In the genomic region with DNA sequence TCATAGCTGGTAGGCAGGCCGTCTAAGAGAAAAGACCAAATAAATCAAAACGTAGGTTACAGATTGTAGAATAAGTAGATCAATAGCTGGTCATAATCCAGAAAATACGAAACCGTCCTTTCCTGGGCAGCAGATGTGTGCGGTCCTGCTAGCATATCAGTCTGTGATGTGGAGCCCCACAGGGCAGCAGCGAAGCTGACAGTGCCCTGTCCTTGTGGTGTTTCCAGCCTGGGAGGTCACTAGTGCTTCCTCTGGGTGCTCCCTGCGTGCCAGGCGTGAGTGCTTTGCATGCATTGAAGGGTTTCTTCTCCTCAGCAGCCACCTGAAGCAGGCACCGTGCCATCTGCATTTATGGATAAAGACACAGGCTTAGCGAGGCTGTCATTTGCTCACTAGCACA, we compare ENCODE assay signal across 18 cellular contexts. TPM values are rescaled to one million over a fixed set of nuclear protein-coding genes. Genes with fewer than 3 reads are reported as not detected.
DNase-seq lines count a peak whose midpoint lies in the region; ATAC-seq, FAIRE-seq and TF ChIP-seq lines count a peak whose summit lies in the region.
"Had no signal": no experiment of that assay in that cellular context is flagged by ENCODE, and none has a peak within 500 bp of the region (broad histone marks: within the 10 kb centered on the region; RNA-seq: fewer than 3 reads in every experiment).

No MANE protein-coding gene starts in this region.

- H3K79me2 ChIP-seq in HepG2 (ENCODE audit: insufficient read depth, low read length) (no peaks in the 10 kb centered on the region), neural progenitor cell (ENCODE audit: low read depth) (no peaks in the 10 kb centered on the region)

- TF ChIP-seq CTCF in right lobe of liver (IDR thresholded peaks at IDR 0.05) (no peak), HepG2 (CRISPR knock-in tag; IDR thresholded peaks at IDR 0.05) (no peak), neural progenitor cell (IDR thresholded peaks at IDR 0.05) (no peak), thyroid gland (IDR thresholded peaks at IDR 0.05) (no peak)

- no peak overlapping the region for H2AFZ ChIP-seq in HepG2 (ENCODE audit: low read length)
- H2AFZ ChIP-seq in neural progenitor cell (replicated peaks) = no peak overlapping the region

- TF ChIP-seq EP300 in HepG2 (IDR thresholded peaks at IDR 0.05; ENCODE audit: low read depth in 2 of 2, low read length in 2 of 2) = no peak
- no peak for TF ChIP-seq EP300 in HepG2 (CRISPR knock-in tag; IDR thresholded peaks at IDR 0.05; ENCODE audit: borderline replicate concordance)

- no peaks in the 10 kb centered on the region for H3F3A ChIP-seq in neural progenitor cell (ENCODE audit: low read depth)

- no peaks in the 10 kb centered on the region for H3K9me3 ChIP-seq in right lobe of liver
- H3K9me3 ChIP-seq in HepG2 (ENCODE audit: low read length) = no peaks in the 10 kb centered on the region
- no peaks in the 10 kb centered on the region for H3K9me3 ChIP-seq in neural progenitor cell (ENCODE audit: low read depth)
- H3K9me3 ChIP-seq in thyroid gland = no peaks in the 10 kb centered on the region
- H3K9me3 ChIP-seq: A549, Caco-2 had no signal

- no peak overlapping the region for H3K9ac ChIP-seq in HepG2 (ENCODE audit: insufficient read depth, low read depth, low read length)
- no peak overlapping the region for H3K9ac ChIP-seq in neural progenitor cell

- H3K27ac ChIP-seq in right lobe of liver (peak overlapping the region in 1 of 3 donors; percentile 30), HepG2 (ENCODE audit: extremely low read length, insufficient read depth, low read length) (no peak overlapping the region), neural progenitor cell (no peak overlapping the region), thyroid gland (no peak overlapping the region)
- H3K27ac ChIP-seq: 22Rv1, A549, C4-2B had no signal

- no peak for FAIRE-seq in HepG2 (lab: Jason Lieb, UNC)
- FAIRE-seq: A549, D721Med, G401.6, HTR-8/SVneo had no signal

- BruUV-seq in HepG2 (replicated peaks; lab: Mats Ljungman, UMichigan) = no TSS peak

- no peak for TF ChIP-seq RAD21 in HepG2 (CRISPR knock-in tag; IDR thresholded peaks at IDR 0.05)

- POLR2A ChIA-PET in HepG2 (lab: Yijun Ruan, JAX) = no interaction called here

- intact Hi-C loops in right lobe of liver (cut with DNase I) = no loop called here
- intact Hi-C loops in HepG2 (cut with micrococcal nuclease; ENCODE audit: unreplicated experiment) = no loop called here
- intact Hi-C loops in thyroid gland (cut with DNase I) = no loop called here

- H3K4me2 ChIP-seq in HepG2 (ENCODE audit: low read depth, low read length) (no peak overlapping the region), neural progenitor cell (no peak overlapping the region)
- H3K4me2 ChIP-seq: A549 had no signal

- 46% methylated on average over 7 of the region's 10 CpGs for WGBS in right lobe of liver (ENCODE audit: insufficient coverage, low coverage, low lambda C conversion rate, missing lambda C conversion rate)
- WGBS in HepG2 (ENCODE audit: low lambda C conversion rate) = over 99% methylated on average over 9 of the region's 10 CpGs
- 93 to 95% methylated on average over 10 of the region's 10 CpGs for WGBS in thyroid gland, 2 donors

- H3K4me1 Mint-ChIP-seq in neural progenitor cell = no peaks in the 10 kb centered on the region
- H3K4me1 Mint-ChIP-seq: H9 had no signal

- no peaks in the 10 kb centered on the region for H3K9me3 Mint-ChIP-seq in neural progenitor cell
- H3K9me3 Mint-ChIP-seq: CD4-positive, alpha-beta T cell; H9 had no signal

- H3K27me3 ChIP-seq in right lobe of liver (no peaks in the 10 kb centered on the region), HepG2 (ENCODE audit: control insufficient read depth in 1 of 2, insufficient read depth in 2 of 2, low read length in 2 of 2) (no peaks in the 10 kb centered on the region), neural progenitor cell (no peaks in the 10 kb centered on the region), thyroid gland (no peaks in the 10 kb centered on the region)

- CTCF ChIA-PET in HepG2 (lab: Yijun Ruan, JAX; ENCODE audit: low intra/inter-chr PET ratio, low total read pairs) = no interaction called here

- H4K20me1 ChIP-seq in HepG2 (ENCODE audit: insufficient read depth, low read length) (no peaks in the 10 kb centered on the region), neural progenitor cell (ENCODE audit: low read depth) (no peaks in the 10 kb centered on the region)

- TF ChIP-seq POLR2A in right lobe of liver (IDR thresholded peaks at IDR 0.05) (peak; percentile 18), HepG2 (IDR thresholded peaks at IDR 0.05; ENCODE audit: insufficient read depth in 1 of 2, low read depth in 2 of 2, low read length in 2 of 2) (no peak), thyroid gland (IDR thresholded peaks at IDR 0.05) (no peak)

- H3K36me3 ChIP-seq in right lobe of liver (peaks cover 0 to 29% (median 10%) of the 10 kb centered on the region in 4 donors), HepG2 (replicated peaks in 1 of 2; ENCODE audit: control insufficient read depth in 1 of 2, insufficient read depth in 2 of 2, low read length in 2 of 2) (peaks cover 6 to 50% of the 10 kb centered on the region in 2 experiments; a peak in 4 of 5 replicates), neural progenitor cell (no peaks in the 10 kb centered on the region), thyroid gland (peaks cover 28 to 32% of the 10 kb centered on the region in 2 donors)

- no peak overlapping the region for H3K4me3 ChIP-seq in right lobe of liver
- no peak overlapping the region for H3K4me3 ChIP-seq in HepG2 (replicated peaks in 1 of 3; ENCODE audit: insufficient read depth in 1 of 3, low read depth in 2 of 3, low read length in 3 of 3)
- no peak overlapping the region for H3K4me3 ChIP-seq in neural progenitor cell
- H3K4me3 ChIP-seq in thyroid gland (replicated peaks in 1 of 3) = no peak overlapping the region
- H3K4me3 ChIP-seq: A549 had no signal

- ATAC-seq in right lobe of liver (peak; percentile 38 to 63 (median 52)), HepG2 (no peak)
- ATAC-seq: A549 had no signal

- DNase-seq in NCI-H1092 treated with DMSO at 0.1 percent for 48 hours (lab: John Stamatoyannopoulos, UW) = peak; percentile 13
- DNase-seq in NCI-H1092 (lab: John Stamatoyannopoulos, UW) = no peak
- no peak for DNase-seq in right lobe of liver
- no peak for DNase-seq in HepG2 (ENCODE audit: low spot score)
- no peak for DNase-seq in neural progenitor cell (ENCODE audit: low spot score)
- no peak for DNase-seq in central memory CD4-positive, alpha-beta T cell
- DNase-seq in thyroid gland = no peak
- DNase-seq: AML-193; Caco-2; CD4-positive, alpha-beta T cell; GOT3; H9 had no signal

- H3K36me3 Mint-ChIP-seq in neural progenitor cell = peaks cover 35% of the 10 kb centered on the region

- in situ Hi-C loops in HepG2 (cut with HindIII; ENCODE audit: extremely low pct_ligation_motif_present, low pct_unique_long_range_greater_than_20kb) = no loop called here

- peaks cover 2% of the 10 kb centered on the region for H3K27me3 Mint-ChIP-seq in neural progenitor cell (ENCODE audit: insufficient read depth, low read depth)
- H3K27me3 Mint-ChIP-seq: CD4-positive, alpha-beta T cell had no signal

- H3K4me1 ChIP-seq in right lobe of liver = peaks cover 0 to 39% (median 14%) of the 10 kb centered on the region in 4 donors
- H3K4me1 ChIP-seq in HepG2 (ENCODE audit: insufficient read depth, low read length) = no peaks in the 10 kb centered on the region
- no peaks in the 10 kb centered on the region for H3K4me1 ChIP-seq in neural progenitor cell
- no peaks in the 10 kb centered on the region for H3K4me1 ChIP-seq in thyroid gland
- H3K4me1 ChIP-seq: A549, Caco-2 had no signal

- H3K27ac Mint-ChIP-seq in neural progenitor cell = peak overlapping the region; percentile 26
- H3K27ac Mint-ChIP-seq: CD4-positive, alpha-beta T cell; H9 had no signal

- H3K4me3 Mint-ChIP-seq in neural progenitor cell = no peak overlapping the region
- H3K4me3 Mint-ChIP-seq: CD4-positive, alpha-beta T cell; H9 had no signal

RNA-seq across cellular contexts. Expression of a gene that starts 41.7 kb away (rescaled TPM):
- total RNA-seq in right lobe of liver (10 to 100 TPM in 4 of 6 experiments, 1 to 10 TPM in 2; 6.2 to 42.7 (median 13.3) TPM), HepG2 (2016; rRNA removed; fragmentation: Illumina TruSeq; extraction: Trizol) (0.53 and 0.66 TPM in 2 replicates), neural progenitor cell (ENCODE audit: low replicate concordance) (not detected in 2 replicates), thyroid gland (10 to 100 TPM; 10.6 to 34.3 (median 22.8) TPM)
- total RNA-seq in HepG2 (2016; cell fraction: cytosol; rRNA removed; fragmentation: Illumina TruSeq; extraction: Trizol; ENCODE audit: low read depth) = 0.30 TPM in 1 of 2 replicates, not detected in the other
- 0.49 and 0.67 TPM in 2 replicates for total RNA-seq in HepG2 (2016; cell fraction: insoluble cytoplasmic fraction; rRNA removed; fragmentation: Illumina TruSeq; extraction: Trizol)
- total RNA-seq in HepG2 (2016; cell fraction: membrane; rRNA removed; fragmentation: Illumina TruSeq; extraction: Trizol) = 0.43 and 0.55 TPM in 2 replicates
- 0.37 TPM in 1 of 2 replicates, not detected in the other for total RNA-seq in HepG2 (2016; cell fraction: nucleus; rRNA removed; fragmentation: Illumina TruSeq; extraction: Trizol)
- polyA plus RNA-seq in HepG2 (2011; rRNA removed) = 0.77 and 0.85 TPM in 2 replicates
- 0.39 and 0.58 TPM in 2 replicates for polyA plus RNA-seq in HepG2 (2011; cell fraction: cytosol; rRNA removed)
- polyA plus RNA-seq in HepG2 (2011; cell fraction: nucleus; rRNA removed) = 0.48 and 0.50 TPM in 2 replicates
- 0.27 TPM in 1 of 2 replicates, not detected in the other for polyA plus RNA-seq in HepG2 (2012)
- 0.33 and 0.44 TPM in 2 replicates for polyA plus RNA-seq in HepG2 (2016; cell fraction: cytosol; fragmentation: Illumina TruSeq; extraction: Trizol; ENCODE audit: low read depth)
- polyA plus RNA-seq in HepG2 (2016; cell fraction: insoluble cytoplasmic fraction; fragmentation: Illumina TruSeq; extraction: Trizol; ENCODE audit: low read depth) = 0.43 and 0.53 TPM in 2 replicates
- polyA plus RNA-seq in HepG2 (2016; cell fraction: membrane; fragmentation: Illumina TruSeq; extraction: Trizol; ENCODE audit: low read depth) = 0.45 and 0.56 TPM in 2 replicates
- polyA plus RNA-seq in HepG2 (2016; cell fraction: nucleus; fragmentation: Illumina TruSeq; extraction: Trizol; ENCODE audit: insufficient read depth, low read depth) = 0.68 and 0.77 TPM in 2 replicates
- polyA minus RNA-seq in HepG2 (2011; rRNA and poly(A)+ RNA removed; ENCODE audit: low replicate concordance) = 1.1 and 4.7 TPM in 2 replicates
- polyA minus RNA-seq in HepG2 (2011; cell fraction: cytosol; rRNA and poly(A)+ RNA removed) = not detected in 2 replicates
- not detected in 2 replicates for polyA minus RNA-seq in HepG2 (2011; cell fraction: nucleus; rRNA and poly(A)+ RNA removed)

RNA-seq across cellular contexts. Expression of a gene that starts 45.6 kb away (rescaled TPM):
- total RNA-seq in right lobe of liver (10 to 100 TPM; 30.8 to 38.6 (median 35.8) TPM), HepG2 (2016; rRNA removed; fragmentation: Illumina TruSeq; extraction: Trizol) (53.3 and 60.3 TPM in 2 replicates), neural progenitor cell (ENCODE audit: low replicate concordance) (37.7 and 59.6 TPM in 2 replicates), thyroid gland (100 to 1,000 TPM in 1 of 4 donors, 10 to 100 TPM in 3; 88.3 to 100 (median 94.8) TPM)
- total RNA-seq in HepG2 (2016; cell fraction: cytosol; rRNA removed; fragmentation: Illumina TruSeq; extraction: Trizol; ENCODE audit: low read depth) = 46.8 and 53.6 TPM in 2 replicates
- 47.5 and 61.3 TPM in 2 replicates for total RNA-seq in HepG2 (2016; cell fraction: insoluble cytoplasmic fraction; rRNA removed; fragmentation: Illumina TruSeq; extraction: Trizol)
- total RNA-seq in HepG2 (2016; cell fraction: membrane; rRNA removed; fragmentation: Illumina TruSeq; extraction: Trizol) = 86.2 and 93.4 TPM in 2 replicates
- total RNA-seq in HepG2 (2016; cell fraction: nucleus; rRNA removed; fragmentation: Illumina TruSeq; extraction: Trizol) = 56.0 and 63.9 TPM in 2 replicates
- polyA plus RNA-seq in HepG2 (2011; rRNA removed) = 48.8 and 51.3 TPM in 2 replicates
- 37.9 and 38.9 TPM in 2 replicates for polyA plus RNA-seq in HepG2 (2011; cell fraction: cytosol; rRNA removed)
- polyA plus RNA-seq in HepG2 (2011; cell fraction: nucleus; rRNA removed) = 102 and 103 TPM in 2 replicates
- polyA plus RNA-seq in HepG2 (2012) = 25.8 and 31.0 TPM in 2 replicates
- 25.2 and 27.2 TPM in 2 replicates for polyA plus RNA-seq in HepG2 (2016; cell fraction: cytosol; fragmentation: Illumina TruSeq; extraction: Trizol; ENCODE audit: low read depth)
- 42.1 and 54.3 TPM in 2 replicates for polyA plus RNA-seq in HepG2 (2016; cell fraction: insoluble cytoplasmic fraction; fragmentation: Illumina TruSeq; extraction: Trizol; ENCODE audit: low read depth)
- polyA plus RNA-seq in HepG2 (2016; cell fraction: membrane; fragmentation: Illumina TruSeq; extraction: Trizol; ENCODE audit: low read depth) = 51.3 and 57.7 TPM in 2 replicates
- polyA plus RNA-seq in HepG2 (2016; cell fraction: nucleus; fragmentation: Illumina TruSeq; extraction: Trizol; ENCODE audit: insufficient read depth, low read depth) = 100 and 105 TPM in 2 replicates
- polyA minus RNA-seq in HepG2 (2011; rRNA and poly(A)+ RNA removed; ENCODE audit: low replicate concordance) = 111 and 138 TPM in 2 replicates
- 31.6 and 35.3 TPM in 2 replicates for polyA minus RNA-seq in HepG2 (2011; cell fraction: cytosol; rRNA and poly(A)+ RNA removed)
- polyA minus RNA-seq in HepG2 (2011; cell fraction: nucleus; rRNA and poly(A)+ RNA removed) = 71.1 and 80.8 TPM in 2 replicates

RNA-seq across cellular contexts. Expression of a gene that starts 45.9 kb away (rescaled TPM):
- 1 to 10 TPM; 1.8 to 6.1 (median 4.1) TPM for total RNA-seq in right lobe of liver
- 5.4 and 8.0 TPM in 2 replicates for total RNA-seq in HepG2 (2016; rRNA removed; fragmentation: Illumina TruSeq; extraction: Trizol)
- 1.9 and 2.7 TPM in 2 replicates for total RNA-seq in HepG2 (2016; cell fraction: cytosol; rRNA removed; fragmentation: Illumina TruSeq; extraction: Trizol; ENCODE audit: low read depth)
- total RNA-seq in HepG2 (2016; cell fraction: insoluble cytoplasmic fraction; rRNA removed; fragmentation: Illumina TruSeq; extraction: Trizol) = 6.3 and 7.1 TPM in 2 replicates
- total RNA-seq in HepG2 (2016; cell fraction: membrane; rRNA removed; fragmentation: Illumina TruSeq; extraction: Trizol) = 3.9 and 4.7 TPM in 2 replicates
- 7.7 and 9.0 TPM in 2 replicates for total RNA-seq in HepG2 (2016; cell fraction: nucleus; rRNA removed; fragmentation: Illumina TruSeq; extraction: Trizol)
- polyA plus RNA-seq in HepG2 (2011; rRNA removed) = 11.2 and 11.4 TPM in 2 replicates
- polyA plus RNA-seq in HepG2 (2011; cell fraction: cytosol; rRNA removed) = 6.7 and 8.3 TPM in 2 replicates
- polyA plus RNA-seq in HepG2 (2011; cell fraction: nucleus; rRNA removed) = 16.0 and 18.1 TPM in 2 replicates
- polyA plus RNA-seq in HepG2 (2012) = 4.1 and 4.2 TPM in 2 replicates
- 2.1 and 2.4 TPM in 2 replicates for polyA plus RNA-seq in HepG2 (2016; cell fraction: cytosol; fragmentation: Illumina TruSeq; extraction: Trizol; ENCODE audit: low read depth)
- 6.3 and 7.9 TPM in 2 replicates for polyA plus RNA-seq in HepG2 (2016; cell fraction: insoluble cytoplasmic fraction; fragmentation: Illumina TruSeq; extraction: Trizol; ENCODE audit: low read depth)
- polyA plus RNA-seq in HepG2 (2016; cell fraction: membrane; fragmentation: Illumina TruSeq; extraction: Trizol; ENCODE audit: low read depth) = 3.7 and 4.2 TPM in 2 replicates
- 11.7 and 12.7 TPM in 2 replicates for polyA plus RNA-seq in HepG2 (2016; cell fraction: nucleus; fragmentation: Illumina TruSeq; extraction: Trizol; ENCODE audit: insufficient read depth, low read depth)
- polyA minus RNA-seq in HepG2 (2011; rRNA and poly(A)+ RNA removed; ENCODE audit: low replicate concordance) = 33.4 and 63.2 TPM in 2 replicates
- 4.2 and 6.3 TPM in 2 replicates for polyA minus RNA-seq in HepG2 (2011; cell fraction: cytosol; rRNA and poly(A)+ RNA removed)
- polyA minus RNA-seq in HepG2 (2011; cell fraction: nucleus; rRNA and poly(A)+ RNA removed) = 25.5 and 26.4 TPM in 2 replicates
- 5.9 and 18.1 TPM in 2 replicates for total RNA-seq in neural progenitor cell (ENCODE audit: low replicate concordance)
- total RNA-seq in thyroid gland = 10 to 100 TPM in 3 of 4 donors, 1 to 10 TPM in 1; 8.0 to 19.8 (median 13.1) TPM
